ENCODE assay signal across 10 cellular contexts in the genomic region with DNA sequence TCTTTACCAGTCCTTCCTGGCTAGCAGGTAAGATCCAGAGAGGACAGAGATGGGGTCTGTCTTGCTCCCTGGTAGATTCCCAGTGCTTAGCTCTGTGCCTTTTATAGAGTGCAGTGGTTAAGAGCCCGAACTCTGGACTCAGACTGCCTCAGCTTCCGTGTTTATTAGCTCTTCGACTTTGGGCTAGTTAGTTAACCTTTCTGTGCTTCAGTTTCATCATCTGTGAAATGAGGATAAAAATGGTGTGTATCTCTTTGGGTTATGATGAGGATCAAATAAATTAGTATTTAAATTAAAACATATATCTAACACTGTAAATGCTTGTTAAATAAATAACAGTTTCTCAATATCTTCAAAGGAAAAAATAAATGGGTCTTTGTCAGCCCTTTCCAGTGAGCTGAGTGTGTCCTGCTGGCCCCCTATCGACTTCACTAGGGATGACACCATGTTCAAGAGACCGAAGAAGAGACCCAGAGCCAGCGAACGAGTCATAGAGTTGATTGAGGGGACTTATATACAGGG. TPM values are rescaled to one million over a fixed set of nuclear protein-coding genes. Genes with fewer than 3 reads are reported as not detected.
DNase-seq lines count a peak whose midpoint lies in the region; ATAC-seq and TF ChIP-seq lines count a peak whose summit lies in the region.
"Had no signal": no experiment of that assay in that cellular context is flagged by ENCODE, and none has a peak within 500 bp of the region (broad histone marks: within the 10 kb centered on the region; RNA-seq: fewer than 3 reads in every experiment).

No MANE protein-coding gene starts in this region.

- peaks cover 3% of the 10 kb centered on the region for H3K27me3 Mint-ChIP-seq in activated T-helper 1 cell treated with anti-CD3 and anti-CD28 coated beads, Interleukin-12 subunit alpha, Interleukin-12 subunit beta, Interleukin-2, Interleukin-4 antibody, amounts not matched to agents 30 ng/mL and 10 ng/mL and 1 ng/mL, durations not matched to agents 14 hours and 24 hours and 36 hours (ENCODE audit: insufficient read depth)

- TF ChIP-seq CTCF in brain microvascular endothelial cell (IDR thresholded peaks at IDR 0.05; ENCODE audit: low read depth, low read length, missing control alignments) (peak; percentile 63), mucosa of descending colon (IDR thresholded peaks at IDR 0.05) (no peak)

- H3K36me3 ChIP-seq in Karpas-422 (ENCODE audit: insufficient read depth, low read length) (no peaks in the 10 kb centered on the region), brain microvascular endothelial cell (replicated peaks) (no peaks in the 10 kb centered on the region), mucosa of descending colon (ENCODE audit: low read depth) (peaks cover 3% of the 10 kb centered on the region)

- H3K9ac ChIP-seq in Karpas-422 (ENCODE audit: low read length) = no peak overlapping the region

- in situ Hi-C loops in brain microvascular endothelial cell (cut with HindIII; ENCODE audit: low pct_ligation_motif_present, low sequenced_read_pairs) = no loop called here

- H3K4me2 ChIP-seq in Karpas-422 (ENCODE audit: low read depth, low read length, poor library complexity, severe bottlenecking) = no peak overlapping the region

- H3K79me2 ChIP-seq in Karpas-422 (ENCODE audit: low read length) = no peaks in the 10 kb centered on the region

- H3K9me3 ChIP-seq in Karpas-422 (ENCODE audit: low read length) (no peaks in the 10 kb centered on the region), mucosa of descending colon (no peaks in the 10 kb centered on the region)

- intact Hi-C loops in mucosa of descending colon (cut with DNase I, micrococcal nuclease) = no loop called here
- intact Hi-C loops in activated T-helper 1 cell treated with anti-CD3 and anti-CD28 coated beads, Interleukin-12 subunit alpha, Interleukin-12 subunit beta, Interleukin-2, Interleukin-4 antibody, amounts not matched to agents 30 ng/mL and 10 ng/mL and 1 ng/mL, durations not matched to agents 14 hours and 24 hours and 36 hours (cut with micrococcal nuclease) = loop anchor here (5.0 kb wide), 2 partner anchors 138 to 258 kb away; no protein-coding TSS in a partner anchor

- H3K36me3 Mint-ChIP-seq in activated T-helper 1 cell treated with anti-CD3 and anti-CD28 coated beads, Interleukin-12 subunit alpha, Interleukin-12 subunit beta, Interleukin-2, Interleukin-4 antibody, amounts not matched to agents 30 ng/mL and 10 ng/mL and 1 ng/mL, durations not matched to agents 14 hours and 24 hours and 36 hours (ENCODE audit: low read depth) = peaks cover 13% of the 10 kb centered on the region

- DNase-seq in ELR (ENCODE audit: low read depth) = peak; percentile 57
- peak; percentile 57 for DNase-seq in Karpas-422
- DNase-seq in brain microvascular endothelial cell = peak; percentile 11
- DNase-seq in mucosa of descending colon = peak in 1 of 3 donors; percentile 47
- DNase-seq in activated T-helper 1 cell treated with anti-CD3 and anti-CD28 coated beads, Interleukin-12 subunit alpha, Interleukin-12 subunit beta, Interleukin-2, Interleukin-4 antibody, amounts not matched to agents 30 ng/mL and 10 ng/mL and 1 ng/mL, durations not matched to agents 14 hours and 24 hours and 36 hours (ENCODE audit: low spot score) = no peak
- DNase-seq in NCI-H2171 treated with DMSO at 0.1 percent for 48 hours (lab: John Stamatoyannopoulos, UW) = no peak
- DNase-seq: activated CD4-positive, alpha-beta T cell treated with anti-CD3 and anti-CD28 coated beads, Interleukin-2, amount 50 U/mL, for 48 hours; NCI-H1105 treated with DMSO at 0.1 percent for 48 hours; Right ventricle myocardium superior had no signal

- H2AFZ ChIP-seq in Karpas-422 (ENCODE audit: low read length) = no peak overlapping the region

- H3K27ac Mint-ChIP-seq in activated T-helper 1 cell treated with anti-CD3 and anti-CD28 coated beads, Interleukin-12 subunit alpha, Interleukin-12 subunit beta, Interleukin-2, Interleukin-4 antibody, amounts not matched to agents 30 ng/mL and 10 ng/mL and 1 ng/mL, durations not matched to agents 14 hours and 24 hours and 36 hours = no peak overlapping the region

- H3K27ac ChIP-seq in Karpas-422 (ENCODE audit: low read length) (no peak overlapping the region), brain microvascular endothelial cell (no peak overlapping the region)

- no peak overlapping the region for H3K4me3 ChIP-seq in Karpas-422 (ENCODE audit: low read length)
- H3K4me3 ChIP-seq in brain microvascular endothelial cell (ENCODE audit: low read depth, low read length) = no peak overlapping the region
- no peak overlapping the region for H3K4me3 ChIP-seq in mucosa of descending colon

- peaks cover 75% of the 10 kb centered on the region for H3K4me1 Mint-ChIP-seq in activated T-helper 1 cell treated with anti-CD3 and anti-CD28 coated beads, Interleukin-12 subunit alpha, Interleukin-12 subunit beta, Interleukin-2, Interleukin-4 antibody, amounts not matched to agents 30 ng/mL and 10 ng/mL and 1 ng/mL, durations not matched to agents 14 hours and 24 hours and 36 hours (ENCODE audit: low read depth)

- H3K9me3 Mint-ChIP-seq in activated T-helper 1 cell treated with anti-CD3 and anti-CD28 coated beads, Interleukin-12 subunit alpha, Interleukin-12 subunit beta, Interleukin-2, Interleukin-4 antibody, amounts not matched to agents 30 ng/mL and 10 ng/mL and 1 ng/mL, durations not matched to agents 14 hours and 24 hours and 36 hours = no peaks in the 10 kb centered on the region

- H3K27me3 ChIP-seq in Karpas-422 (ENCODE audit: low read length) (no peaks in the 10 kb centered on the region), brain microvascular endothelial cell (replicated peaks) (no peaks in the 10 kb centered on the region)

- no peaks in the 10 kb centered on the region for H3K9me2 ChIP-seq in Karpas-422 (replicated peaks; ENCODE audit: insufficient read depth, low read length)

- H3K4me3 Mint-ChIP-seq in activated T-helper 1 cell treated with anti-CD3 and anti-CD28 coated beads, Interleukin-12 subunit alpha, Interleukin-12 subunit beta, Interleukin-2, Interleukin-4 antibody, amounts not matched to agents 30 ng/mL and 10 ng/mL and 1 ng/mL, durations not matched to agents 14 hours and 24 hours and 36 hours = no peak overlapping the region

- no peaks in the 10 kb centered on the region for H4K20me1 ChIP-seq in Karpas-422 (ENCODE audit: insufficient read depth, low read depth, low read length)

- peak; percentile 76 for ATAC-seq in mucosa of descending colon
- ATAC-seq in GM19035 (IDR thresholded peaks at IDR 0.05; ENCODE audit: unreplicated experiment) = no peak

- no peaks in the 10 kb centered on the region for H3K4me1 ChIP-seq in Karpas-422 (ENCODE audit: low read length)
- H3K4me1 ChIP-seq in mucosa of descending colon (ENCODE audit: low read depth) = peaks cover 31% of the 10 kb centered on the region

RNA-seq across cellular contexts. Expression of a gene that starts 38.2 kb away (rescaled TPM):
- not detected in 2 replicates for total RNA-seq in Karpas-422 (2014; rRNA removed; shearing (Covaris generic); ENCODE audit: low replicate concordance)
- total RNA-seq in mucosa of descending colon = 10 to 100 TPM; 27.4 to 67.2 (median 65.0) TPM
- total RNA-seq in activated T-helper 1 cell treated with anti-CD3 and anti-CD28 coated beads, Interleukin-12 subunit alpha, Interleukin-12 subunit beta, Interleukin-2, Interleukin-4 antibody, amounts not matched to agents 30 ng/mL and 10 ng/mL and 1 ng/mL, durations not matched to agents 14 hours and 24 hours and 36 hours = 27.0 and 27.1 TPM in 2 replicates

Comparison
In these comparisons a context has a peak if more than half of its experiments do, and no peak if none do; other contexts are left out.
1. DNase-seq: peak in ELR (single experiment), Karpas-422 (single experiment) and brain microvascular endothelial cell (single experiment); none in activated T-helper 1 cell treated with anti-CD3 and anti-CD28 coated beads, Interleukin-12 subunit alpha, Interleukin-12 subunit beta, Interleukin-2, Interleukin-4 antibody, amounts not matched to agents 30 ng/mL and 10 ng/mL and 1 ng/mL, durations not matched to agents 14 hours and 24 hours and 36 hours (single experiment) and NCI-H2171 treated with DMSO at 0.1 percent for 48 hours (single experiment).
2. RNA of a gene that starts 38.2 kb away (total RNA-seq): 27.4 to 67.2 TPM in mucosa of descending colon and 27.0 to 27.1 TPM in activated T-helper 1 cell treated with anti-CD3 and anti-CD28 coated beads, Interleukin-12 subunit alpha, Interleukin-12 subunit beta, Interleukin-2, Interleukin-4 antibody, amounts not matched to agents 30 ng/mL and 10 ng/mL and 1 ng/mL, durations not matched to agents 14 hours and 24 hours and 36 hours; not detected in Karpas-422; every median in the first group is over 10 times any median in the second.